Comparison of ENCODE assay signal across 8 cellular contexts in the genomic region with DNA sequence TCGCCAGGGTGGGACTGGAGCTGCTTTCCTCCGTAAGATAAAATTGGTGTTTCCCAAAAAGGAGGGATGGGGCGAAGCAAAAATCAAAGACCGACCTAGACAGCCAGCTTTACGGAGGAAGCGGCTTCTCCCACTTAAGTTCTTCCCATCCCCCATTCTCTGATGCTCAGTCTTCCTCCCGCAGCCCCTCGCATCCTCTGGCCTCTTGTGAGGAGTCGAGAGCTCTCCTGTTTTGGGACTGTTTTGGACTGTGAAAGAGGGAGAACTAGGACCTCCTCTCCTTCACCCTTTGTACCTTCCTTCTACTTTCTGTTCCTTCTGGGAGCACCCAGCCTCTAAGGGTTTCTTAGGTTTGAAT. TPM values are rescaled to one million over a fixed set of nuclear protein-coding genes. Genes with fewer than 3 reads are reported as not detected.
DNase-seq lines count a peak whose midpoint lies in the region; ATAC-seq and TF ChIP-seq lines count a peak whose summit lies in the region.

No MANE protein-coding gene starts in this region.

- no peaks in the 10 kb centered on the region for H3F3A ChIP-seq in PC-3 (ENCODE audit: low read length, unreplicated experiment)

- H3K4me2 ChIP-seq in PC-3 (ENCODE audit: low read length): peak overlapping the region; percentile 97
- H3K4me2 ChIP-seq in osteoblast (ENCODE audit: insufficient read depth, low read length): peak overlapping the region; percentile 82

- ATAC-seq in PC-3: no peak
- no peak for ATAC-seq in GM19351 (IDR thresholded peaks at IDR 0.05; ENCODE audit: unreplicated experiment)
- ATAC-seq in GM18907 (IDR thresholded peaks at IDR 0.05; ENCODE audit: unreplicated experiment): no peak
- no peak for ATAC-seq in GM18498 (IDR thresholded peaks at IDR 0.05; ENCODE audit: unreplicated experiment)

- H3K9me2 ChIP-seq in PC-3 (replicated peaks; ENCODE audit: low read length): no peaks in the 10 kb centered on the region

- DNase-seq in DMS153 (lab: John Stamatoyannopoulos, UW) (peak; percentile 7), DMS153 treated with DMSO at 0.1 percent for 48 hours (lab: John Stamatoyannopoulos, UW; ENCODE audit: unreplicated experiment) (no peak), PC-3 (no peak), endothelial cell (ENCODE audit: low spot score) (no peak), osteoblast (ENCODE audit: insufficient read length, low spot score, missing footprints) (no peak)

- no peaks in the 10 kb centered on the region for H3K9me3 Mint-ChIP-seq in endothelial cell (ENCODE audit: unreplicated experiment)

- H3K79me2 ChIP-seq in PC-3 (ENCODE audit: low read length): peaks cover 52% of the 10 kb centered on the region
- H3K79me2 ChIP-seq in osteoblast (ENCODE audit: insufficient read depth, low read length): peaks cover 59% of the 10 kb centered on the region

- intact Hi-C loops in PC-3 (cut with micrococcal nuclease): no loop called here

- peak overlapping the region; percentile 92 for H3K4me3 ChIP-seq in PC-3 (ENCODE audit: low read length)
- H3K4me3 ChIP-seq in osteoblast (ENCODE audit: insufficient read depth, low read length): peak overlapping the region; percentile 97

- H3K4me1 ChIP-seq in PC-3 (ENCODE audit: insufficient read depth, low read length) (peaks cover 38% of the 10 kb centered on the region), osteoblast (ENCODE audit: insufficient read depth, low read length) (peaks cover 44% of the 10 kb centered on the region)

- peaks cover 66% of the 10 kb centered on the region for H3K4me1 Mint-ChIP-seq in endothelial cell (ENCODE audit: unreplicated experiment)

- H3K36me3 ChIP-seq in PC-3 (ENCODE audit: low read depth, low read length): no peaks in the 10 kb centered on the region
- H3K36me3 ChIP-seq in osteoblast (ENCODE audit: insufficient read depth, low read length): no peaks in the 10 kb centered on the region

- TF ChIP-seq CTCF in PC-3 (conservative IDR thresholded peaks at IDR 0.05; ENCODE audit: low read depth, low read length) (no peak), endothelial cell (IDR thresholded peaks at IDR 0.05; ENCODE audit: unreplicated experiment) (no peak), osteoblast (IDR thresholded peaks at IDR 0.05; ENCODE audit: extremely low read depth, low read depth, low read length) (no peak)

- H2AFZ ChIP-seq in PC-3 (ENCODE audit: low read length): peak overlapping the region; percentile 91
- peak overlapping the region; percentile 85 for H2AFZ ChIP-seq in osteoblast (ENCODE audit: low read length)

- POLR2A ChIA-PET in PC-3 (lab: Charles Lee; ENCODE audit: unreplicated experiment): interaction anchor here (0.6 kb wide), 1 partner anchor 226 kb away, joined by 4 read pairs; no protein-coding TSS in a partner anchor

- BruUV-seq in PC-3 (replicated peaks; lab: Mats Ljungman, UMichigan): no TSS peak

- H3K27ac Mint-ChIP-seq in endothelial cell (ENCODE audit: unreplicated experiment): peak overlapping the region; percentile 94

- H3K36me3 Mint-ChIP-seq in endothelial cell (ENCODE audit: low read depth, unreplicated experiment): peaks cover 4% of the 10 kb centered on the region

- H3K27me3 ChIP-seq in PC-3 (ENCODE audit: low read length) (no peaks in the 10 kb centered on the region), osteoblast (ENCODE audit: insufficient read depth, low read length) (no peaks in the 10 kb centered on the region)

- CTCF ChIA-PET in PC-3 (lab: Charles Lee): no interaction called here

- no peak overlapping the region for H3K27ac ChIP-seq in PC-3 (ENCODE audit: low read length)
- peak overlapping the region; percentile 92 for H3K27ac ChIP-seq in osteoblast (ENCODE audit: low read depth, low read length)

- peak overlapping the region; percentile 100 for H3K4me3 Mint-ChIP-seq in endothelial cell (ENCODE audit: unreplicated experiment)

- H3K9me3 ChIP-seq in PC-3 (ENCODE audit: low read length) (no peaks in the 10 kb centered on the region), osteoblast (ENCODE audit: low read depth, low read length) (no peaks in the 10 kb centered on the region)

- H4K20me1 ChIP-seq in PC-3 (ENCODE audit: low read length) (no peaks in the 10 kb centered on the region), osteoblast (ENCODE audit: insufficient read depth, low read length) (peaks cover 6% of the 10 kb centered on the region)

- peak overlapping the region; percentile 77 for H3K9ac ChIP-seq in PC-3 (ENCODE audit: low read length)

- peaks cover 12% of the 10 kb centered on the region for H3K27me3 Mint-ChIP-seq in endothelial cell (ENCODE audit: unreplicated experiment)

RNA-seq across cellular contexts. Expression of gene CTTNBP2NL, which starts 0.6 kb away (rescaled TPM):
- total RNA-seq in PC-3 (2014; rRNA removed) (3.7 and 9.8 TPM in 2 replicates), endothelial cell (ENCODE audit: unreplicated experiment) (84.0 TPM), osteoblast (29.5 and 32.2 TPM in 2 replicates)
